ENCODE assay signal across 27 cellular contexts in genomic region chr3:79672075-79672474, GRCh38.
"Had no signal": no experiment of that assay in that cellular context is flagged by ENCODE, and none has a peak within 500 bp of the region (broad histone marks: within the 10 kb centered on the region; RNA-seq: fewer than 3 reads in every experiment).

No MANE protein-coding gene starts in this region.

- H3K36me3 ChIP-seq: esophagus squamous epithelium, gastrocnemius medialis, heart right ventricle, left lung, lower lobe of right lung had no signal

- H3K27ac ChIP-seq: coronary artery, dorsolateral prefrontal cortex, epithelial cell of prostate, esophagus squamous epithelium, gastrocnemius medialis, heart right ventricle, left lung, lower lobe of right lung had no signal

- DNase-seq: dermis blood vessel endothelial cell; dorsolateral prefrontal cortex; effector CD4-positive, alpha-beta T cell; effector memory CD8-positive, alpha-beta T cell; endodermal cell; erythroblast; esophagus squamous epithelium; foreskin fibroblast; foreskin melanocyte; gastrocnemius medialis; glutamatergic neuron; head of caudate nucleus; heart right ventricle; hippocampal formation; left cardiac atrium; left lung; left ventricle myocardium superior; lower lobe of right lung; mesenchymal stem cell; midbrain; naive thymus-derived CD4-positive, alpha-beta T cell had no signal

- H3K4me3 ChIP-seq: coronary artery, dorsolateral prefrontal cortex, esophagus squamous epithelium, gastrocnemius medialis, heart right ventricle, left lung, lower lobe of right lung had no signal

- H3K9me3 ChIP-seq: esophagus squamous epithelium, gastrocnemius medialis, heart right ventricle, left lung, lower lobe of right lung had no signal

- H3K4me1 ChIP-seq: esophagus squamous epithelium, gastrocnemius medialis, heart right ventricle, left lung, lower lobe of right lung had no signal

- ATAC-seq: effector memory CD8-positive, alpha-beta T cell; esophagus mucosa; gastrocnemius medialis; heart right ventricle; left cardiac atrium; left lung; left ventricle myocardium superior; lower lobe of right lung; naive thymus-derived CD4-positive, alpha-beta T cell had no signal

- H3K27me3 ChIP-seq: esophagus squamous epithelium, gastrocnemius medialis, heart right ventricle, left lung had no signal

- FAIRE-seq: colon, islet of Langerhans, keratinocyte had no signal
